Comparison of ENCODE assay signal across 8 cellular contexts in genomic region chr11:73288873-73289707, GRCh38. TPM values are rescaled to one million over a fixed set of nuclear protein-coding genes. Genes with fewer than 3 reads are reported as not detected.
DNase-seq lines count a peak whose midpoint lies in the region; ATAC-seq and TF ChIP-seq lines count a peak whose summit lies in the region.

No MANE protein-coding gene starts in this region.

- H3K14ac ChIP-seq in IMR-90 (replicated peaks; ENCODE audit: low read depth, low read length): peak overlapping the region; percentile 86

- H3K27ac ChIP-seq in DOHH2 (ENCODE audit: low read depth, low read length) (no peak overlapping the region), IMR-90 (ENCODE audit: insufficient read depth, low read length) (peak overlapping the region; percentile 1; the same call in 1 of the 2 replicates)

- H3K27me3 Mint-ChIP-seq in activated naive CD8-positive, alpha-beta T cell treated with anti-CD3 and anti-CD28 coated beads, Interleukin-2, amount 10 ng/mL, durations not matched to agents 7 days and 5 days: peaks cover 2% of the 10 kb centered on the region
- H3K27me3 Mint-ChIP-seq in osteocyte (ENCODE audit: unreplicated experiment): peaks cover 3% of the 10 kb centered on the region

- H3K4me3 ChIP-seq in DOHH2 (ENCODE audit: low read length): peak overlapping the region; percentile 1
- no peak overlapping the region for H3K4me3 ChIP-seq in IMR-90 (ENCODE audit: insufficient read depth, low read depth, low read length)

- H4K20me1 ChIP-seq in DOHH2 (ENCODE audit: control insufficient read depth, insufficient read depth, low read depth, low read length): no peaks in the 10 kb centered on the region
- H4K20me1 ChIP-seq in IMR-90 (ENCODE audit: insufficient read depth, low read length): no peaks in the 10 kb centered on the region

- H3K23ac ChIP-seq in IMR-90 (ENCODE audit: low read depth, low read length): no peak overlapping the region

- H3K4me3 Mint-ChIP-seq in activated naive CD8-positive, alpha-beta T cell treated with anti-CD3 and anti-CD28 coated beads, Interleukin-2, amount 10 ng/mL, durations not matched to agents 7 days and 5 days: peak overlapping the region; percentile 0
- H3K4me3 Mint-ChIP-seq in osteocyte (ENCODE audit: unreplicated experiment): peak overlapping the region; percentile 24

- no peaks in the 10 kb centered on the region for H3K79me1 ChIP-seq in IMR-90 (ENCODE audit: low read depth in 1 of 2, low read length in 2 of 2)

- peak; percentile 50; the same call in 1 of the 2 replicates for TF ChIP-seq POLR2A in IMR-90 (IDR thresholded peaks at IDR 0.05; ENCODE audit: low read depth, low read length)

- peak overlapping the region; percentile 11 for H3K9ac ChIP-seq in IMR-90 (ENCODE audit: low read depth, low read length)

- 0% methylated on average over 1 of the region's 17 CpGs; no CpG with 5 or more reads in 1 of the 2 experiments for WGBS in IMR-90 (ENCODE audit: extremely low coverage in 2 of 2, insufficient read length in 1 of 2), 2 experiments

- H3K9me3 ChIP-seq in DOHH2 (ENCODE audit: control insufficient read depth, insufficient read depth, low read length) (no peaks in the 10 kb centered on the region), IMR-90 (ENCODE audit: control insufficient read depth, insufficient read depth, low read length) (no peaks in the 10 kb centered on the region)

- CTCF ChIA-PET in IMR-90 (lab: Yijun Ruan, JAX): interaction anchor here (0.5 to 4.0 kb wide), 18 partner anchors 13 to 476 kb away, joined by 3 to 34 read pairs (median 4); partner anchors contain the start of gene P2RY6

- H2BK20ac ChIP-seq in IMR-90 (ENCODE audit: low read depth, low read length): peak overlapping the region; percentile 86

- no peak overlapping the region for H3K56ac ChIP-seq in IMR-90 (ENCODE audit: extremely low read depth, insufficient read depth, low read length)

- H4K8ac ChIP-seq in IMR-90 (ENCODE audit: low read depth in 2 of 2, low read length in 2 of 2): peak overlapping the region; percentile 66 to 95; a peak in 3 of 4 replicates

- peak overlapping the region; percentile 81 for H4K5ac ChIP-seq in IMR-90 (ENCODE audit: low read depth, low read length)

- H3K9me2 ChIP-seq in DOHH2 (replicated peaks; ENCODE audit: control insufficient read depth, low read length): no peaks in the 10 kb centered on the region

- peak overlapping the region; percentile 2 for H3K27ac Mint-ChIP-seq in activated naive CD8-positive, alpha-beta T cell treated with anti-CD3 and anti-CD28 coated beads, Interleukin-2, amount 10 ng/mL, durations not matched to agents 7 days and 5 days
- peak overlapping the region; percentile 84 for H3K27ac Mint-ChIP-seq in osteocyte (ENCODE audit: unreplicated experiment)

- in situ Hi-C loops in IMR-90 (cut with MboI; ENCODE audit: low sequenced_read_pairs): loop anchor here (5.0 to 10.0 kb wide), 3 partner anchors 102 to 564 kb away; no protein-coding TSS in a partner anchor

- H2AK9ac ChIP-seq in IMR-90 (replicated peaks; ENCODE audit: low read depth, low read length, poor library complexity): peak overlapping the region; percentile 45

- no TSS peak for BruUV-seq in IMR-90 (replicated peaks; lab: Mats Ljungman, UMichigan)

- H3K9me1 ChIP-seq in IMR-90 (ENCODE audit: insufficient read depth, low read length): peaks cover 7% of the 10 kb centered on the region

- POLR2A ChIA-PET in IMR-90 (lab: Charles Lee; ENCODE audit: unreplicated experiment): no interaction called here
- POLR2A ChIA-PET in activated naive CD8-positive, alpha-beta T cell treated with anti-CD3 and anti-CD28 coated beads, Interleukin-2, amount 10 ng/mL, durations not matched to agents 7 days and 5 days (lab: Charles Lee): no interaction called here

- H2BK5ac ChIP-seq in IMR-90 (ENCODE audit: low read depth, low read length, poor library complexity, severe bottlenecking): peak overlapping the region; percentile 33

- peak; percentile 100 for TF ChIP-seq RAD21 in IMR-90 (IDR thresholded peaks at IDR 0.05; ENCODE audit: low read length)

- peak overlapping the region; percentile 83 for H2AK5ac ChIP-seq in IMR-90 (ENCODE audit: low read depth, low read length)

- H2AFZ ChIP-seq in IMR-90 (replicated peaks; ENCODE audit: low read length, poor library complexity): peak overlapping the region; percentile 98

- TF ChIP-seq CTCF in DOHH2 (IDR thresholded peaks at IDR 0.05; ENCODE audit: low read depth, low read length, poor library complexity, severe bottlenecking) (peak; percentile 95), IMR-90 (conservative IDR thresholded peaks at IDR 0.05; ENCODE audit: low read depth, low read length) (peak; percentile 99), osteocyte (IDR thresholded peaks at IDR 0.05) (peak; percentile 98)

- no peaks in the 10 kb centered on the region for H3F3A ChIP-seq in DOHH2 (ENCODE audit: control insufficient read depth, insufficient read depth)

- no peaks in the 10 kb centered on the region for H3K36me3 Mint-ChIP-seq in activated naive CD8-positive, alpha-beta T cell treated with anti-CD3 and anti-CD28 coated beads, Interleukin-2, amount 10 ng/mL, durations not matched to agents 7 days and 5 days
- no peaks in the 10 kb centered on the region for H3K36me3 Mint-ChIP-seq in osteocyte (ENCODE audit: unreplicated experiment)

- intact Hi-C loops in IMR-90 (cut with micrococcal nuclease): loop anchor here (1.0 to 5.0 kb wide), 6 partner anchors 47 to 562 kb away; partner anchors contain the start of gene FCHSD2

- peaks cover 22% of the 10 kb centered on the region for H3K4me1 Mint-ChIP-seq in activated naive CD8-positive, alpha-beta T cell treated with anti-CD3 and anti-CD28 coated beads, Interleukin-2, amount 10 ng/mL, durations not matched to agents 7 days and 5 days
- peaks cover 11% of the 10 kb centered on the region for H3K4me1 Mint-ChIP-seq in osteocyte (ENCODE audit: unreplicated experiment)

- H2BK15ac ChIP-seq in IMR-90 (ENCODE audit: low read depth, low read length): peak overlapping the region; percentile 87; the same call in 2 of the 3 replicates

- dilution Hi-C loops in IMR-90 (cut with HindIII; ENCODE audit: low sequenced_read_pairs, unreplicated experiment): no loop called here

- ATAC-seq in GM21528 (IDR thresholded peaks at IDR 0.05; ENCODE audit: low FRiP score, unreplicated experiment) (peak; percentile 72), IMR-90 (ENCODE audit: low read depth) (peak; percentile 98), GM18861 (IDR thresholded peaks at IDR 0.05; ENCODE audit: unreplicated experiment) (no peak)
- ATAC-seq in activated naive CD8-positive, alpha-beta T cell treated with anti-CD3 and anti-CD28 coated beads, Interleukin-2, amount 10 ng/mL, durations not matched to agents 7 days and 5 days (ENCODE audit: low read depth): peak; percentile 69

- H3K36me3 ChIP-seq in DOHH2 (ENCODE audit: control insufficient read depth, low read length) (no peaks in the 10 kb centered on the region), IMR-90 (ENCODE audit: control insufficient read depth, insufficient read depth, low read length) (no peaks in the 10 kb centered on the region)

- no peaks in the 10 kb centered on the region for H3K9me3 Mint-ChIP-seq in activated naive CD8-positive, alpha-beta T cell treated with anti-CD3 and anti-CD28 coated beads, Interleukin-2, amount 10 ng/mL, durations not matched to agents 7 days and 5 days
- no peaks in the 10 kb centered on the region for H3K9me3 Mint-ChIP-seq in osteocyte (ENCODE audit: unreplicated experiment)

- peak; percentile 65 for DNase-seq in IMR-90
- peak; percentile 98 for DNase-seq in RPMI7951 (ENCODE audit: low read depth)
- DNase-seq in activated naive CD8-positive, alpha-beta T cell treated with anti-CD3 and anti-CD28 coated beads, Interleukin-2, amount 10 ng/mL, durations not matched to agents 7 days and 5 days: peak; percentile 69
- peak; percentile 92 for DNase-seq in glomerular visceral epithelial cell (ENCODE audit: extremely low spot score)
- peak; percentile 94 for DNase-seq in osteocyte (ENCODE audit: extremely low spot score, unreplicated experiment)

- H3K4me1 ChIP-seq in DOHH2 (ENCODE audit: control insufficient read depth, low read length): peaks cover 23% of the 10 kb centered on the region
- peaks cover 8% of the 10 kb centered on the region for H3K4me1 ChIP-seq in IMR-90 (ENCODE audit: control insufficient read depth, insufficient read depth, low read length)

- H3K27me3 ChIP-seq in DOHH2 (ENCODE audit: control insufficient read depth, low read length): 0 out of 2 replicates have a peak, but pooled peaks cover 3% of the 10 kb centered on the region
- H3K27me3 ChIP-seq in IMR-90 (ENCODE audit: control insufficient read depth, insufficient read depth, low read length): no peaks in the 10 kb centered on the region

- H3K4me2 ChIP-seq in DOHH2 (ENCODE audit: low read length) (peak overlapping the region; percentile 45), IMR-90 (ENCODE audit: low read depth, low read length) (peak overlapping the region; percentile 50)

- peak overlapping the region; percentile 93 for H4K91ac ChIP-seq in IMR-90 (ENCODE audit: insufficient read depth, low read depth, low read length)

- H3K79me2 ChIP-seq in DOHH2 (ENCODE audit: control insufficient read depth, low read length): no peaks in the 10 kb centered on the region

- H3K4ac ChIP-seq in IMR-90 (ENCODE audit: low read depth, low read length): peak overlapping the region; percentile 88

- peak overlapping the region; percentile 93 for H2BK120ac ChIP-seq in IMR-90 (ENCODE audit: low read depth, low read length)

- peak overlapping the region; percentile 65 for H3K18ac ChIP-seq in IMR-90 (ENCODE audit: low read depth, low read length)

TF ChIP-seq in IMR-90, 13 proteins besides CTCF, POLR2A, EP300 and RAD21 (continues in another document):
- TF ChIP-seq FOS (IDR thresholded peaks at IDR 0.05; ENCODE audit: low read depth, low read length) (peak; percentile 62; the same call in 1 of the 2 replicates), MXI1 (IDR thresholded peaks at IDR 0.05; ENCODE audit: borderline replicate concordance, low read depth, low read length) (no peak)

RNA-seq across cellular contexts. Expression of gene P2RY6, which starts 17.0 kb away (rescaled TPM):
- total RNA-seq in IMR-90 (2012; rRNA removed) (under 0.01 TPM in 1 of 2 replicates, not detected in the other), osteocyte (not detected in 2 replicates)
- 0.37 and 0.44 TPM in 2 replicates for polyA plus RNA-seq in IMR-90 (2012; rRNA removed)
- 0.67 TPM in 1 of 2 replicates, not detected in the other for polyA plus RNA-seq in IMR-90 (2012; cell fraction: cytosol; rRNA removed)
- 0.45 and 1.5 TPM in 2 replicates for polyA plus RNA-seq in IMR-90 (2012; cell fraction: nucleus; rRNA removed; ENCODE audit: low replicate concordance)
- 6.0 and 9.9 TPM in 2 replicates for total RNA-seq in RPMI7951 (2014; rRNA removed; shearing (Covaris generic))
- total RNA-seq in activated naive CD8-positive, alpha-beta T cell treated with anti-CD3 and anti-CD28 coated beads, Interleukin-2, amount 10 ng/mL, durations not matched to agents 7 days and 5 days: under 1 TPM in 1 of 2 experiments, not detected in 1; 0.44 TPM

RNA-seq across cellular contexts. Expression of gene ARHGEF17, which starts 19.0 kb away (rescaled TPM):
- total RNA-seq in IMR-90 (2012; rRNA removed) (19.4 and 21.7 TPM in 2 replicates), osteocyte (104 and 105 TPM in 2 replicates)
- 97.7 and 128 TPM in 2 replicates for polyA plus RNA-seq in IMR-90 (2012; rRNA removed)
- polyA plus RNA-seq in IMR-90 (2012; cell fraction: cytosol; rRNA removed): 30.1 and 51.0 TPM in 2 replicates
- polyA plus RNA-seq in IMR-90 (2012; cell fraction: nucleus; rRNA removed; ENCODE audit: low replicate concordance): 388 and 880 TPM in 2 replicates
- 9.1 and 9.4 TPM in 2 replicates for total RNA-seq in RPMI7951 (2014; rRNA removed; shearing (Covaris generic))
- not detected for total RNA-seq in activated naive CD8-positive, alpha-beta T cell treated with anti-CD3 and anti-CD28 coated beads, Interleukin-2, amount 10 ng/mL, durations not matched to agents 7 days and 5 days
